ENCODE assay signal across 8 cellular contexts in the genomic region with DNA sequence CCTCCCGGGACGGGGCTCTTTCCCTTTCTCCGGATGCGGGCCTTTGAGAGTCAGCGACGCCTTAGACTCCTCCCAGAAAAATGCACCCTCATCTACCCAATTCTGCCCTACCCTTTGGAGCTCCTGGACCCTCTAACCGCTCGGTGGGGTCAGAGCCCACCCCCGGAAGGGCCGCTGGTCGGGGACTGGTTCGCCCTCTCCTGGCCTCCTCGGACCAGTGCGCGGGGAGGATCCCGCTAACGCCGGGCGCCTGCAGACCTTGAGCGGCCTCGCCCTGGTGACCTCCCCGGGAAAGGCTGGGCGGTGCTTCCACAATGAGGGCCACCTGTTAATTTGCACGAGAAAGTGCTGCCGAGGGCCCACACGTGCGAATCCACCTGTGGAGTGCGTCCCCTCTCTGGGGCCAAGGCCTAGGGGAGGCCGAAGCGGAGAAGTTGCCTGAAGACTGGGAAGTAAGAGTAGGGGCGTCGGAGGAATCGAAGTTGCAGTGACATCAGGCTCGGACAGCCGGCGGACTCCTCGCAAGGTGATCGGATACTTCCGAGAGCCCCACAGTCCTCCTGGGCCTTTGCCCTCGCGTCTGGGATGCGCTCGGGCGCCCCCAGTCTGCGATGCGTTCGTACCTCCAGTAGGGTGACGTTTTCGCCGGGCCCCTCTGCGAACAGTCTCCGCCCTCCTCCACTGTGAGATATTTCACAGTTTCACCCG.
DNase-seq lines count a peak whose midpoint lies in the region; ATAC-seq and TF ChIP-seq lines count a peak whose summit lies in the region.

No MANE protein-coding gene starts in this region.

- no peaks in the 10 kb centered on the region for H3K9me3 Mint-ChIP-seq in CD4-positive, alpha-beta memory T cell

- peak overlapping the region; percentile 80 for H3K27ac ChIP-seq in CD4-positive, alpha-beta memory T cell (ENCODE audit: low read depth, low read length)

- POLR2A ChIA-PET in CD4-positive, alpha-beta memory T cell (lab: Charles Lee; ENCODE audit: partially characterized antibody), result interaction anchor here (1.0 to 8.6 kb wide), 11 partner anchors 9 to 639 kb away, joined by 3 to 138 read pairs (median 49); a partner anchor contains a TSS

- H3K9me3 ChIP-seq in CD4-positive, alpha-beta memory T cell (ENCODE audit: control insufficient read depth in 1 of 2, low read length in 2 of 2), result no peaks in the 10 kb centered on the region

- peaks cover 35% of the 10 kb centered on the region for H3K4me1 ChIP-seq in CD4-positive, alpha-beta memory T cell (ENCODE audit: insufficient read depth, low read length)

- peaks cover 0 to 4% of the 10 kb centered on the region in 2 donors for H3K36me3 Mint-ChIP-seq in CD4-positive, alpha-beta memory T cell

- no peaks in the 10 kb centered on the region for H3K36me3 ChIP-seq in CD4-positive, alpha-beta memory T cell (ENCODE audit: insufficient read depth, low read length)

- peak; percentile 75 for TF ChIP-seq CTCF in epithelial cell of proximal tubule (conservative IDR thresholded peaks at IDR 0.05; ENCODE audit: low read depth, low read length)

- peak overlapping the region; percentile 90 to 99 (median 97) for H3K27ac Mint-ChIP-seq in CD4-positive, alpha-beta memory T cell

- CTCF ChIA-PET in CD4-positive, alpha-beta memory T cell (lab: Charles Lee; ENCODE audit: partially characterized antibody), result interaction anchor here (0.6 to 16.1 kb wide), 25 partner anchors 10 to 1192 kb away, joined by 3 to 446 read pairs (median 6); a partner anchor contains a TSS

- ATAC-seq in GM19395 (IDR thresholded peaks at IDR 0.05; ENCODE audit: unreplicated experiment) (peak; percentile 85), HG03558 (IDR thresholded peaks at IDR 0.05; ENCODE audit: extremely low read depth, unreplicated experiment) (peak; percentile 77)

- H3K27me3 ChIP-seq in CD4-positive, alpha-beta memory T cell (ENCODE audit: insufficient read depth, low read length), result no peaks in the 10 kb centered on the region

- peaks cover 2 to 8% of the 10 kb centered on the region in 2 donors for H3K27me3 Mint-ChIP-seq in CD4-positive, alpha-beta memory T cell

- DNase-seq in CD4-positive, alpha-beta memory T cell, result peak; percentile 91 to 93 (median 91)
- DNase-seq in NOMO-1 (lab: John Stamatoyannopoulos, UW; ENCODE audit: unreplicated experiment in 2 of 2) (peak; percentile 93 to 94), activated T-cell treated with anti-CD3 and anti-CD28 coated beads for 4 hours (peak; percentile 86), epithelial cell of proximal tubule (ENCODE audit: low read depth) (no peak), mucosa of gallbladder (ENCODE audit: low spot score) (peak; percentile 93)
- peak; percentile 78 for DNase-seq in stimulated activated CD8-positive, alpha-beta memory T cell treated with anti-CD3 and anti-CD28 coated beads, Interleukin-4, amount 100 ng/mL, for 24 hours (ENCODE audit: low read depth)

- H3K4me3 Mint-ChIP-seq in CD4-positive, alpha-beta memory T cell, result peak overlapping the region; percentile 85 to 96 (median 90)

- H3K4me3 ChIP-seq in CD4-positive, alpha-beta memory T cell (ENCODE audit: low read length in 2 of 2), result peak overlapping the region; percentile 45 to 87
- peak overlapping the region; percentile 68 for H3K4me3 ChIP-seq in epithelial cell of proximal tubule (ENCODE audit: low read depth, low read length)

- intact Hi-C loops in CD4-positive, alpha-beta memory T cell (cut with micrococcal nuclease), result loop anchor here (1.0 to 10.0 kb wide), 12 partner anchors 62 to 1276 kb away; a partner anchor contains a TSS

- peaks cover 26 to 44% (median 36%) of the 10 kb centered on the region in 4 donors for H3K4me1 Mint-ChIP-seq in CD4-positive, alpha-beta memory T cell
